In the genomic region with DNA sequence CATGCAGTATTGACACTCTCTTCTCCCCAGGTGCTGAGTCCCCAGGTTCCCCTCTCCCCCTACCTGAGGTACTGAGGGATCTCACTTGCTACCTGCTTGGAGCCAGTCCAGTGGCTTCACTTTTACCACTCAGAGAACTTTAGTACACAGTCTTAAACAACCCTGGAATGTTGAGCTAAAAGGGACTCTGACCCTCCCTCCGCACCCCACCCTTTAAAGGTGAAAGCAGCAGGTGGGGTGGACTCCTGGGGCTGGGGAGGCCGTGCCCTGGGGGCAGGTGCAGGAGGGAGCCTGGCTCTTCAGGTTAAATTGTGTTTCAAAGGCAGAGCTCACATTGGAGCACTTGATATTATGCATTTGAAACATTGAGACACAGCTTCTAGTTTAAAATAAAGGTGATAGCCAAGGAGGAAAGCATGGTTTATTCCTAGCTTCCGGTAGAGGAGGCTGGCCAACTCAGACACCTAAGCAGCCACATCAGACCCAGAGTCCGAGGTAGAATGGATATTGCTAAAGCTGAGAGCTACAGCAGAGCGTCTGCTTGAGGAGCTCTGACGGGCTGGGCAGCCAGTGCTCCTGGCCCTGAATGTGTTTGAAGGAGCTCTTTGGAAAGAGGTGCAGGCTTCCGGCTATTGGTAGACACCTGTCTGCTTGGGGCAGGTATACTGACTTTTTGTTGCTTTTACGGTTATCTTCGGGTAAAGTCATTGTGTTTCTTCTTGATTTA, we compare ENCODE assay signal across 13 cellular contexts.
"Had no signal": no experiment of that assay in that cellular context is flagged by ENCODE, and none has a peak within 500 bp of the region (broad histone marks: within the 10 kb centered on the region; RNA-seq: fewer than 3 reads in every experiment).

No MANE protein-coding gene starts in this region.

- DNase-seq: activated CD4-positive, alpha-beta T cell treated with anti-CD3 and anti-CD28 coated beads, Interleukin-2, amount 50 U/mL, for 1 hour; activated naive CD4-positive, alpha-beta T cell treated with anti-CD3 and anti-CD28 coated beads, Interleukin-2, amount 50 U/mL, for 16 hours; activated T-cell treated with anti-CD3 and anti-CD28 coated beads for 4 hours; amniotic stem cell; cerebellar nuclear complex; dermis blood vessel endothelial cell; foreskin keratinocyte; islet precursor cell; left ventricle myocardium inferior; mesendoderm; retina; SK-N-SH had no signal

- H3K27me3 ChIP-seq: foreskin keratinocyte, pancreas had no signal

- H3K27ac ChIP-seq: foreskin keratinocyte, left ventricle myocardium inferior, pancreas had no signal

- H3K9me2 ChIP-seq: SK-N-SH had no signal

- H3K9me3 ChIP-seq: left ventricle myocardium inferior, pancreas, SK-N-SH had no signal

- H3K36me3 ChIP-seq: left ventricle myocardium inferior, pancreas had no signal

- H3K9ac ChIP-seq: SK-N-SH had no signal

- H3K4me3 ChIP-seq: left ventricle myocardium inferior, pancreas had no signal

- H3K4me1 ChIP-seq: foreskin keratinocyte, pancreas had no signal

- H3K4me2 ChIP-seq: SK-N-SH had no signal
